In the genomic region with DNA sequence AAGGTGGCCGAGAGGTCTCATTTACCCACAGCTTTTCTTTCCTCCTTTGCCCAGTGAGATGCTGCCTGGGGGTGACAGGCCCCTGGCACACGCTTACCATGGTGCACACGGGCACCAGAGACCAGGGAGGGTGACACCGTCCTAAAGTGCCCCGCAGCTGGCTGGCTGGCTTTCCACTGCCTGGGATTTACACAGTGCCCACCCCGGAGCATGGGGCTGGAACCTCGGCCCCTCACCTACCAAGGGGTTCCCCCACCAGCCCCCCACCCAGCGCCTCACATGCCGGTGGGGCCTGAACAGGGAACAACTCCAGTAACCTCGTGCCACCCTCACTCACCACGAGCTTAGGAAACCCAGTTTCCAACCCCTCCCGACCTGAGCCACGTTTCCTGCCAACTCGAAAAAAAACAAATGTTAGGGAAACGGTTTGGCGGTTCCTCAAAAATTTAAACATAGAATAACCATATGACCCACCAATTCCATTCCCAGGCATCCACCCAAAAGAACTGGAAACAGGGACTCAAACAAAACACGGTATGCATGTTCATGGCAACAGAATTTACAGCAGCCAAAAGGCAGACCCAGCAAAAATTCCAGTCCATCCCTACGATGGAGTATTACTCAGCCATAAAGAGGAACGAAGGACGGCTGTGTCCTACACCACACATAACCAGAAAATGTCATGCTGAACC, we compare ENCODE assay signal across 10 cellular contexts.
DNase-seq lines count a peak whose midpoint lies in the region; TF ChIP-seq lines count a peak whose summit lies in the region.
"Had no signal": no experiment of that assay in that cellular context is flagged by ENCODE, and none has a peak within 500 bp of the region (broad histone marks: within the 10 kb centered on the region; RNA-seq: fewer than 3 reads in every experiment).

No MANE protein-coding gene starts in this region.

- peaks cover 77% of the 10 kb centered on the region for H4K20me1 ChIP-seq in hepatocyte (ENCODE audit: insufficient read depth, poor library complexity, severe bottlenecking)

- TF ChIP-seq CTCF in HEK293 (tag by site-specific recombination; IDR thresholded peaks at IDR 0.05) (no peak), brain (conservative IDR thresholded peaks at IDR 0.05) (no peak), hepatocyte (IDR thresholded peaks at IDR 0.05; ENCODE audit: poor library complexity) (no peak)

- H3K27ac Mint-ChIP-seq in brain: peak overlapping the region; percentile 54 to 94 (median 89)
- H3K27ac Mint-ChIP-seq in activated T-helper 2 cell treated with anti-CD3 and anti-CD28 coated beads, Interferon-gamma antibody, Interleukin-2, Interleukin-4, amounts not matched to agents 10 μg/mL and 5 μg/mL and 100 μg/mL, durations not matched to agents 14 hours and 24 hours and 36 hours: no peak overlapping the region

- peaks cover 62% of the 10 kb centered on the region for H3K4me1 Mint-ChIP-seq in brain
- H3K4me1 Mint-ChIP-seq in activated T-helper 2 cell treated with anti-CD3 and anti-CD28 coated beads, Interferon-gamma antibody, Interleukin-2, Interleukin-4, amounts not matched to agents 10 μg/mL and 5 μg/mL and 100 μg/mL, durations not matched to agents 14 hours and 24 hours and 36 hours (ENCODE audit: low read depth): peaks cover 20% of the 10 kb centered on the region

- H3K4me1 ChIP-seq in HEK293 (ENCODE audit: control insufficient read depth, insufficient read depth, low read length) (peaks cover 2% of the 10 kb centered on the region; the same call in 1 of the 2 replicates), hepatocyte (ENCODE audit: insufficient read depth) (peaks cover 47% of the 10 kb centered on the region), stomach smooth muscle (ENCODE audit: control insufficient read depth, insufficient read depth, low read length) (peaks cover 79% of the 10 kb centered on the region)

- 79% methylated on average over 20 of the region's 20 CpGs for WGBS in hepatocyte (ENCODE audit: low lambda C conversion rate, missing lambda C conversion rate)

- H3K27me3 Mint-ChIP-seq in brain: no peaks in the 10 kb centered on the region
- H3K27me3 Mint-ChIP-seq in activated T-helper 2 cell treated with anti-CD3 and anti-CD28 coated beads, Interferon-gamma antibody, Interleukin-2, Interleukin-4, amounts not matched to agents 10 μg/mL and 5 μg/mL and 100 μg/mL, durations not matched to agents 14 hours and 24 hours and 36 hours (ENCODE audit: low read depth): no peaks in the 10 kb centered on the region

- DNase-seq in hepatocyte (ENCODE audit: low spot score) (no peak), NCI-H526 treated with DMSO at 0.1 percent for 48 hours (lab: John Stamatoyannopoulos, UW) (no peak), SHP77 (lab: John Stamatoyannopoulos, UW) (no peak)
- DNase-seq in activated T-helper 2 cell treated with anti-CD3 and anti-CD28 coated beads, Interferon-gamma antibody, Interleukin-2, Interleukin-4, amounts not matched to agents 10 μg/mL and 5 μg/mL and 100 μg/mL, durations not matched to agents 14 hours and 24 hours and 36 hours (ENCODE audit: low spot score): no peak
- no peak for DNase-seq in NK-92 treated with Interleukin-12 subunit alpha and Interleukin-12 subunit beta, amount 100 ng/mL, for 24 hours (lab: John Stamatoyannopoulos, UW)
- DNase-seq: activated CD4-positive, CD25-positive, alpha-beta regulatory T cell; NCI-H510A treated with DMSO at 0.1 percent for 48 hours had no signal

- H3K27ac ChIP-seq in HEK293 (ENCODE audit: extremely low read depth, low read depth, low read length) (no peak overlapping the region), hepatocyte (peak overlapping the region; percentile 50), stomach smooth muscle (ENCODE audit: low read length) (peak overlapping the region; percentile 41)

- no peak overlapping the region for H2AFZ ChIP-seq in hepatocyte

- H3K4me3 Mint-ChIP-seq in brain: peak overlapping the region in 2 of 5 experiments; percentile 5 to 31
- H3K4me3 Mint-ChIP-seq in activated T-helper 2 cell treated with anti-CD3 and anti-CD28 coated beads, Interferon-gamma antibody, Interleukin-2, Interleukin-4, amounts not matched to agents 10 μg/mL and 5 μg/mL and 100 μg/mL, durations not matched to agents 14 hours and 24 hours and 36 hours (ENCODE audit: low read depth): no peak overlapping the region

- CTCF ChIA-PET in HEK293 (lab: Yijun Ruan, JAX): interaction anchor here (0.6 to 0.7 kb wide), 2 partner anchors 126 to 338 kb away, joined by 4 to 5 read pairs; no protein-coding TSS in a partner anchor

- intact Hi-C loops in activated T-helper 2 cell treated with anti-CD3 and anti-CD28 coated beads, Interferon-gamma antibody, Interleukin-2, Interleukin-4, amounts not matched to agents 10 μg/mL and 5 μg/mL and 100 μg/mL, durations not matched to agents 14 hours and 24 hours and 36 hours (cut with micrococcal nuclease): no loop called here

- H3K36me3 ChIP-seq in HEK293 (ENCODE audit: control insufficient read depth in 2 of 2, insufficient read depth in 1 of 2, low read length in 2 of 2) (peaks cover 0 to 21% of the 10 kb centered on the region in 2 experiments; a peak in 1 of 3 replicates), hepatocyte (replicated peaks; ENCODE audit: insufficient read depth, low read depth) (no peaks in the 10 kb centered on the region), stomach smooth muscle (ENCODE audit: control insufficient read depth in 2 of 2, insufficient read depth in 2 of 2, low read length in 2 of 2) (peaks cover 7 to 12% of the 10 kb centered on the region in 2 donors)

- H3K36me3 Mint-ChIP-seq in brain: peaks cover 8% of the 10 kb centered on the region
- H3K36me3 Mint-ChIP-seq in activated T-helper 2 cell treated with anti-CD3 and anti-CD28 coated beads, Interferon-gamma antibody, Interleukin-2, Interleukin-4, amounts not matched to agents 10 μg/mL and 5 μg/mL and 100 μg/mL, durations not matched to agents 14 hours and 24 hours and 36 hours (ENCODE audit: low read depth): peaks cover 6% of the 10 kb centered on the region

- no peaks in the 10 kb centered on the region for H3K9me3 ChIP-seq in HEK293 (ENCODE audit: control insufficient read depth, insufficient read depth, low read depth, low read length)
- H3K9me3 ChIP-seq in hepatocyte (ENCODE audit: low read depth): no peaks in the 10 kb centered on the region
- no peaks in the 10 kb centered on the region for H3K9me3 ChIP-seq in stomach smooth muscle (ENCODE audit: control insufficient read depth in 2 of 2, low read length in 2 of 2)

- no peak overlapping the region for H3K4me3 ChIP-seq in HEK293 (ENCODE audit: low read depth, low read length)
- H3K4me3 ChIP-seq in hepatocyte: no peak overlapping the region
- peak overlapping the region in 1 of 2 donors; percentile 22 for H3K4me3 ChIP-seq in stomach smooth muscle (ENCODE audit: low read length in 2 of 2)

- H3K9me3 Mint-ChIP-seq in brain: no peaks in the 10 kb centered on the region
- no peaks in the 10 kb centered on the region for H3K9me3 Mint-ChIP-seq in activated T-helper 2 cell treated with anti-CD3 and anti-CD28 coated beads, Interferon-gamma antibody, Interleukin-2, Interleukin-4, amounts not matched to agents 10 μg/mL and 5 μg/mL and 100 μg/mL, durations not matched to agents 14 hours and 24 hours and 36 hours

- H3K4me2 ChIP-seq in hepatocyte: peak overlapping the region; percentile 11

- H3K27me3 ChIP-seq in hepatocyte (no peaks in the 10 kb centered on the region), stomach smooth muscle (ENCODE audit: control insufficient read depth in 1 of 2, insufficient read depth in 2 of 2, low read length in 2 of 2) (no peaks in the 10 kb centered on the region)

- POLR2A ChIA-PET in HEK293 (lab: Yijun Ruan, JAX): no interaction called here

- H3K9ac ChIP-seq in stomach smooth muscle (ENCODE audit: low read length in 2 of 2): no peak overlapping the region

- H3K9me2 ChIP-seq in hepatocyte (replicated peaks; ENCODE audit: insufficient read depth): no peaks in the 10 kb centered on the region

- peaks cover 94% of the 10 kb centered on the region for H3K79me2 ChIP-seq in hepatocyte

TF ChIP-seq in HEK293, 187 proteins besides CTCF, POLR2A, EP300 and RAD21 (continues in another document):
- TF ChIP-seq, protein P1, sequence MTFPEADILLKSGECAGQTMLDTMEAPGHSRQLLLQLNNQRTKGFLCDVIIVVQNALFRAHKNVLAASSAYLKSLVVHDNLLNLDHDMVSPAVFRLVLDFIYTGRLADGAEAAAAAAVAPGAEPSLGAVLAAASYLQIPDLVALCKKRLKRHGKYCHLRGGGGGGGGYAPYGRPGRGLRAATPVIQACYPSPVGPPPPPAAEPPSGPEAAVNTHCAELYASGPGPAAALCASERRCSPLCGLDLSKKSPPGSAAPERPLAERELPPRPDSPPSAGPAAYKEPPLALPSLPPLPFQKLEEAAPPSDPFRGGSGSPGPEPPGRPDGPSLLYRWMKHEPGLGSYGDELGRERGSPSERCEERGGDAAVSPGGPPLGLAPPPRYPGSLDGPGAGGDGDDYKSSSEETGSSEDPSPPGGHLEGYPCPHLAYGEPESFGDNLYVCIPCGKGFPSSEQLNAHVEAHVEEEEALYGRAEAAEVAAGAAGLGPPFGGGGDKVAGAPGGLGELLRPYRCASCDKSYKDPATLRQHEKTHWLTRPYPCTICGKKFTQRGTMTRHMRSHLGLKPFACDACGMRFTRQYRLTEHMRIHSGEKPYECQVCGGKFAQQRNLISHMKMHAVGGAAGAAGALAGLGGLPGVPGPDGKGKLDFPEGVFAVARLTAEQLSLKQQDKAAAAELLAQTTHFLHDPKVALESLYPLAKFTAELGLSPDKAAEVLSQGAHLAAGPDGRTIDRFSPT (tag by site-specific recombination; IDR thresholded peaks at IDR 0.05): 0 out of 2 replicates have a peak, but pooled peaks have one; percentile 18
- peak; percentile 93 for TF ChIP-seq ZNF146 (tag by site-specific recombination; IDR thresholded peaks at IDR 0.05)
- TF ChIP-seq, protein P2, sequence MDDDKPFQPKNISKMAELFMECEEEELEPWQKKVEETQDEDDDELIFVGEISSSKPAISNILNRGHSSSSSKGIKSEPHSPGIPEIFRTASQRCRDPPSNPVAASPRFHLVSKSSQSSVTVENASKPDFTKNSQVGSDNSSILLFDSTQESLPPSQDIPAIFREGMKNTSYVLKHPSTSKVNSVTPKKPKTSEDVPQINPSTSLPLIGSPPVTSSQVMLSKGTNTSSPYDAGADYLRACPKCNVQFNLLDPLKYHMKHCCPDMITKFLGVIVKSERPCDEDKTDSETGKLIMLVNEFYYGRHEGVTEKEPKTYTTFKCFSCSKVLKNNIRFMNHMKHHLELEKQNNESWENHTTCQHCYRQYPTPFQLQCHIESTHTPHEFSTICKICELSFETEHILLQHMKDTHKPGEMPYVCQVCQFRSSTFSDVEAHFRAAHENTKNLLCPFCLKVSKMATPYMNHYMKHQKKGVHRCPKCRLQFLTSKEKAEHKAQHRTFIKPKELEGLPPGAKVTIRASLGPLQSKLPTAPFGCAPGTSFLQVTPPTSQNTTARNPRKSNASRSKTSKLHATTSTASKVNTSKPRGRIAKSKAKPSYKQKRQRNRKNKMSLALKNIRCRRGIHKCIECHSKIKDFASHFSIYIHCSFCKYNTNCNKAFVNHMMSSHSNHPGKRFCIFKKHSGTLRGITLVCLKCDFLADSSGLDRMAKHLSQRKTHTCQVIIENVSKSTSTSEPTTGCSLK (tag by site-specific recombination; IDR thresholded peaks at IDR 0.05): no peak
- no peak for TF ChIP-seq ZBTB48 (tag by site-specific recombination; IDR thresholded peaks at IDR 0.05)
